In the genomic region with DNA sequence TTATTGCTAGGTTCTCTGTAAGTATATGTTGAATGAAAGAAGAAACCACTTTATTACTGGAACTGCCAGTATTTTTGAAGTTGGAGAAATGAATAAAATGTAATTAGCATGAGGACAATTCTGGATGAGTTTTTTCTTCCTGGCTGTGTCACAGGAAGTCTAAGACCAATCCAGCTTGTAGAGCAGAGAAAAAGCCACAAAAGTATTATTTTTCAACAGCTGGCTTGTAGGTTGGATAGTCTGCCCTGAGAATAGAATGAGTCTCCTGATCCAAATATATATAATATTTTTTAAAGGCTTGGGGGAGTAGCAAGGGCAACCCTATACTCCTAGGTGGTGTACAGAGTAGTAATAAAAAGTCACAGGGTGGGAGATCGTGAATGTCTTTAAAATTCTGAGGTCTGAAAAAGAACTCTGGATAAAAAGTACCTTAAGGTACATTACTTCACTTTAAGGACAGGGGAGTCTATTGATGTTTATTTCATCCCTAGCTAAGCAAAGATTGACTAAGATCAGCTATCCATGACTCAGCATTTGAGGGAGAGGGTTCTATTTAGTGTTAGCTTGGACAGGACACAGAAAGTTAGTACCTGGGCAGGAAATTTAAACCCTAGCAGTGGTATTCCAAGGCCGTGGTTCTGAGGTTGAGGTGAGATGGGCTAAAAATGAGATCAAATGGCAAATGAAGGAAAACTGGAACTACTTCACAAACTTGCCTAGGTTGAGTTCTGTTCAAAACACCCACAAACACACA, we compare ENCODE assay signal across 12 cellular contexts. TPM values are rescaled to one million over a fixed set of nuclear protein-coding genes. Genes with fewer than 3 reads are reported as not detected.
DNase-seq lines count a peak whose midpoint lies in the region; ATAC-seq and TF ChIP-seq lines count a peak whose summit lies in the region.
"Had no signal": no experiment of that assay in that cellular context is flagged by ENCODE, and none has a peak within 500 bp of the region (broad histone marks: within the 10 kb centered on the region; RNA-seq: fewer than 3 reads in every experiment).

No MANE protein-coding gene starts in this region.

- no peak overlapping the region for H3K4me2 ChIP-seq in osteoblast (ENCODE audit: insufficient read depth, low read length)
- H3K4me2 ChIP-seq: hepatocyte had no signal

- H3K36me3 ChIP-seq in osteoblast (ENCODE audit: insufficient read depth, low read length) (no peaks in the 10 kb centered on the region), aorta (ENCODE audit: control insufficient read depth in 1 of 2, insufficient read depth in 2 of 2, low read length in 1 of 2) (no peaks in the 10 kb centered on the region), H7 (replicated peaks; ENCODE audit: control insufficient read depth, insufficient read depth, low read length) (no peaks in the 10 kb centered on the region)

- no peaks in the 10 kb centered on the region for H3K9me3 ChIP-seq in osteoblast (ENCODE audit: low read depth, low read length)
- no peaks in the 10 kb centered on the region for H3K9me3 ChIP-seq in aorta (ENCODE audit: control insufficient read depth, low read length)

- H3K79me2 ChIP-seq in osteoblast (ENCODE audit: insufficient read depth, low read length) = no peaks in the 10 kb centered on the region
- H3K79me2 ChIP-seq: hepatocyte had no signal

- peak overlapping the region; percentile 61 for H2AFZ ChIP-seq in osteoblast (ENCODE audit: low read length)
- H2AFZ ChIP-seq: hepatocyte had no signal

- H3K27ac ChIP-seq in osteoblast (ENCODE audit: low read depth, low read length) (peak overlapping the region; percentile 12), aorta (ENCODE audit: low read depth in 1 of 2, low read length in 2 of 2) (peak overlapping the region; percentile 67 to 68)
- H3K27ac ChIP-seq: hepatocyte, HL-60 had no signal

- H3K4me3 ChIP-seq in fibroblast of villous mesenchyme (ENCODE audit: low read depth, low read length) (no peak overlapping the region), osteoblast (ENCODE audit: insufficient read depth, low read length) (no peak overlapping the region), aorta (ENCODE audit: low read length in 2 of 2) (no peak overlapping the region), H7 (ENCODE audit: insufficient read depth, low read depth, low read length) (no peak overlapping the region)
- H3K4me3 ChIP-seq: hepatocyte had no signal

- no peaks in the 10 kb centered on the region for H4K20me1 ChIP-seq in osteoblast (ENCODE audit: insufficient read depth, low read length)

- WGBS in aorta, 2 donors = 7 to 17% methylated on average over 2 of the region's 2 CpGs

- DNase-seq in Right ventricle myocardium inferior (ENCODE audit: missing footprints) (no peak), cardiac septum (ENCODE audit: low spot score) (no peak), fibroblast of villous mesenchyme (ENCODE audit: low read depth) (peak; percentile 40), osteoblast (ENCODE audit: insufficient read length, low spot score, missing footprints) (no peak), aorta (no peak), H7 (no peak), hepatic stellate cell (ENCODE audit: low spot score) (no peak)
- no peak for DNase-seq in stimulated activated naive CD8-positive, alpha-beta T cell treated with anti-CD3 and anti-CD28 coated beads, Interleukin-15, Interleukin-2, amounts not matched to agents 100 U/mL and 50 U/mL, for 24 hours
- DNase-seq: activated CD4-positive, alpha-beta T cell treated with anti-CD3 and anti-CD28 coated beads for 48 hours; activated effector memory CD4-positive, alpha-beta T cell treated with anti-CD3 and anti-CD28 coated beads, Interleukin-2, amount 50 U/mL, for 16 hours had no signal

- TF ChIP-seq CTCF in fibroblast of villous mesenchyme (IDR thresholded peaks at IDR 0.05; ENCODE audit: insufficient read depth, low read depth, low read length) (no peak), osteoblast (IDR thresholded peaks at IDR 0.05; ENCODE audit: extremely low read depth, low read depth, low read length) (no peak)

- H3K27me3 ChIP-seq in osteoblast (ENCODE audit: insufficient read depth, low read length) = no peaks in the 10 kb centered on the region
- H3K27me3 ChIP-seq in aorta (ENCODE audit: control insufficient read depth in 1 of 2, insufficient read depth in 2 of 2, low read length in 1 of 2) = no peaks in the 10 kb centered on the region
- H3K27me3 ChIP-seq in H7 (ENCODE audit: control insufficient read depth, insufficient read depth, low read length) = no peaks in the 10 kb centered on the region
- H3K27me3 ChIP-seq: hepatocyte had no signal

- peaks cover 24% of the 10 kb centered on the region for H3K4me1 ChIP-seq in osteoblast (ENCODE audit: insufficient read depth, low read length)
- H3K4me1 ChIP-seq in aorta (ENCODE audit: control insufficient read depth in 1 of 2, insufficient read depth in 2 of 2, low read length in 2 of 2) = peaks cover 1 to 7% of the 10 kb centered on the region in 2 donors

- peak; percentile 18 for ATAC-seq in Right ventricle myocardium inferior
- no peak for ATAC-seq in aorta (ENCODE audit: low FRiP score)
- ATAC-seq in stimulated activated naive CD8-positive, alpha-beta T cell treated with anti-CD3 and anti-CD28 coated beads, Interleukin-15, Interleukin-2, amounts not matched to agents 100 U/mL and 50 U/mL, for 24 hours = no peak

- intact Hi-C loops in Right ventricle myocardium inferior (cut with DNase I) = no loop called here
- intact Hi-C loops in cardiac septum (cut with DNase I) = no loop called here
- intact Hi-C loops in aorta (cut with DNase I) = no loop called here

RNA-seq across cellular contexts. Expression of a gene that starts 31.7 kb away (rescaled TPM):
- total RNA-seq in Right ventricle myocardium inferior (51.0 TPM), cardiac septum (30.3 TPM), fibroblast of villous mesenchyme (7.7 and 19.4 TPM in 2 replicates), osteoblast (10.9 and 13.6 TPM in 2 replicates), aorta (10 to 100 TPM; 48.8 to 95.6 TPM)
- polyA plus RNA-seq in aorta = 100 to 1,000 TPM; 110 to 170 TPM
- total RNA-seq in H7 (2014; rRNA removed; shearing (Covaris generic)) = 0.55 and 1.9 TPM in 2 replicates
